Comparison of ENCODE assay signal across 9 cellular contexts in genomic region chr1:203351037-203351625, GRCh38. TPM values are rescaled to one million over a fixed set of nuclear protein-coding genes. Genes with fewer than 3 reads are reported as not detected.
DNase-seq lines count a peak whose midpoint lies in the region; ATAC-seq and TF ChIP-seq lines count a peak whose summit lies in the region.
"Had no signal": no experiment of that assay in that cellular context is flagged by ENCODE, and none has a peak within 500 bp of the region (broad histone marks: within the 10 kb centered on the region; RNA-seq: fewer than 3 reads in every experiment).

Gene FMOD, minus strand, starts transcription at chr1:203351122. Its CDS starts 2,852 bp downstream, at chr1:203348270.

- peaks cover 100% of the 10 kb centered on the region for H3K27me3 Mint-ChIP-seq in Calu3 (ENCODE audit: unreplicated experiment)

- no peak within 1 kb of the TSS for H3K9ac ChIP-seq in parathyroid adenoma

- H3K4me3 Mint-ChIP-seq in Calu3 (ENCODE audit: low read depth, unreplicated experiment): no peak within 1 kb of the TSS
- H3K4me3 Mint-ChIP-seq: activated T-cell treated with anti-CD3 and anti-CD28 coated beads, Interleukin-2, amount 50 U/mL, for 4 hours had no signal

- peak within 1 kb of the TSS; percentile 71 for H2AFZ ChIP-seq in parathyroid adenoma

- no TSS peak for BruUV-seq in Calu3 (replicated peaks; lab: Mats Ljungman, UMichigan)

- H3K27ac ChIP-seq in parathyroid adenoma: no peak within 1 kb of the TSS

- H3K4me3 ChIP-seq in foreskin fibroblast (ENCODE audit: low read depth in 1 of 2, low read length in 2 of 2) (peak within 1 kb of the TSS in 1 of 2 donors; percentile 10), parathyroid adenoma (ENCODE audit: low read depth, low read length) (peak within 1 kb of the TSS; percentile 3)

- intact Hi-C loops in Calu3 (cut with micrococcal nuclease; ENCODE audit: unreplicated experiment): no loop called here

- H3K4me2 ChIP-seq in parathyroid adenoma (ENCODE audit: low read length): peak within 1 kb of the TSS; percentile 47

- no peaks in the 10 kb centered on the region for H3K4me1 ChIP-seq in parathyroid adenoma

- H3K9me3 Mint-ChIP-seq in Calu3 (ENCODE audit: low read depth, unreplicated experiment): no peaks in the 10 kb centered on the region
- H3K9me3 Mint-ChIP-seq: activated T-cell treated with anti-CD3 and anti-CD28 coated beads, Interleukin-2, amount 50 U/mL, for 4 hours had no signal

- CTCF ChIA-PET in Calu3 (lab: Charles Lee): interaction anchor here (1.3 kb wide), 1 partner anchor 8 kb away, joined by 3 read pairs; no protein-coding TSS in a partner anchor

- H3K9me3 ChIP-seq in parathyroid adenoma (ENCODE audit: control insufficient read depth, low read length): no peaks in the 10 kb centered on the region

- no peaks in the 10 kb centered on the region for H3K27me3 ChIP-seq in parathyroid adenoma (ENCODE audit: control insufficient read depth, insufficient read depth, low read length)

- no peaks in the 10 kb centered on the region for H3K79me2 ChIP-seq in parathyroid adenoma

- DNase-seq in Calu3 (peak; percentile 13), NCI-H2029 treated with DMSO at 0.1 percent for 48 hours (lab: John Stamatoyannopoulos, UW) (peak; percentile 18), foreskin fibroblast (peak in 1 of 2 donors; percentile 43), NCI-H2171 (lab: John Stamatoyannopoulos, UW) (no peak), amygdala (lab: John Stamatoyannopoulos, UW) (no peak)
- DNase-seq in stimulated activated naive CD4-positive, alpha-beta T cell treated with Interleukin-2 at 50 U/mL for 16 hours (lab: John Stamatoyannopoulos, UW): no peak
- DNase-seq: activated T-cell treated with anti-CD3 and anti-CD28 coated beads, Interleukin-2, amount 50 U/mL, for 4 hours had no signal

- ATAC-seq in HG03039 (IDR thresholded peaks at IDR 0.05; ENCODE audit: unreplicated experiment): no peak

- H3K27ac Mint-ChIP-seq in Calu3 (ENCODE audit: unreplicated experiment): no peak within 1 kb of the TSS

- no peaks in the 10 kb centered on the region for H3K36me3 Mint-ChIP-seq in Calu3 (ENCODE audit: insufficient read depth, unreplicated experiment)

- H3K4me1 Mint-ChIP-seq in Calu3 (ENCODE audit: low read depth, unreplicated experiment): no peaks in the 10 kb centered on the region

- TF ChIP-seq CTCF in Calu3 (IDR thresholded peaks at IDR 0.05; ENCODE audit: unreplicated experiment) (no peak), foreskin fibroblast (IDR thresholded peaks at IDR 0.05; ENCODE audit: low read depth, low read length) (peak; percentile 15), parathyroid adenoma (IDR thresholded peaks at IDR 0.05) (no peak)

- H3K36me3 ChIP-seq in parathyroid adenoma (ENCODE audit: control insufficient read depth, insufficient read depth, low read length): no peaks in the 10 kb centered on the region

RNA-seq across cellular contexts. Expression of gene FMOD, which starts in this region (rescaled TPM):
- total RNA-seq in Calu3 (2022): not detected in 2 replicates

Comparison
In these comparisons a context has a peak if more than half of its experiments do, and no peak if none do; other contexts are left out.
1. Peak in DNase-seq in Calu3; RNA of the gene not detected or under 1 TPM.